In genomic region chr19:2628597-2628996, GRCh38 we compare ENCODE assay signal across 18 cellular contexts.
A peak's percentile ranks its signal among the peaks of the same experiment; 100 is the strongest.
DNase-seq lines count a peak whose midpoint lies in the region; ATAC-seq, FAIRE-seq and TF ChIP-seq lines count a peak whose summit lies in the region.
"Had no signal": no experiment of that assay in that cellular context is flagged by ENCODE, and none has a peak within 500 bp of the region (broad histone marks: within the 10 kb centered on the region; RNA-seq: fewer than 3 reads in every experiment).

No MANE protein-coding gene starts in this region.

- no peaks in the 10 kb centered on the region for H3K9me2 ChIP-seq in DOHH2 (replicated peaks; ENCODE audit: control insufficient read depth, low read length)

- TF ChIP-seq EP300 in suprapubic skin (IDR thresholded peaks at IDR 0.05): no peak

- H3K4me2 ChIP-seq in DOHH2 (ENCODE audit: low read length): peak overlapping the region; percentile 72

- POLR2A ChIA-PET in activated CD4-positive, alpha-beta memory T cell treated with anti-CD3 and anti-CD28 coated beads, Interleukin-2, amount 10 ng/mL, durations not matched to agents 7 days and 5 days (lab: Charles Lee): interaction anchor here (0.6 to 1.5 kb wide), 4 partner anchors 12 to 820 kb away, joined by 3 to 4 read pairs (median 3); no protein-coding TSS in a partner anchor

- CTCF ChIA-PET in activated CD4-positive, alpha-beta memory T cell treated with anti-CD3 and anti-CD28 coated beads, Interleukin-2, amount 10 ng/mL, durations not matched to agents 7 days and 5 days (lab: Charles Lee): interaction anchor here (0.6 to 2.4 kb wide), 7 partner anchors 9 to 472 kb away, joined by 3 to 13 read pairs (median 3); no protein-coding TSS in a partner anchor

- H3K4me3 ChIP-seq in DOHH2 (ENCODE audit: low read length): peak overlapping the region; percentile 64
- no peak overlapping the region for H3K4me3 ChIP-seq in kidney (ENCODE audit: low read length in 2 of 2)
- H3K4me3 ChIP-seq in suprapubic skin: no peak overlapping the region
- H3K4me3 ChIP-seq: gastroesophageal sphincter had no signal

- H3K27ac ChIP-seq in DOHH2 (ENCODE audit: low read depth, low read length) (peak overlapping the region; percentile 92), kidney (ENCODE audit: low read depth in 2 of 2, low read length in 2 of 2) (peak overlapping the region; percentile 94 to 98), suprapubic skin (peak overlapping the region; percentile 83)

- peaks cover 19% of the 10 kb centered on the region for H3K4me1 Mint-ChIP-seq in T-helper 17 cell
- peaks cover 21% of the 10 kb centered on the region for H3K4me1 Mint-ChIP-seq in activated CD4-positive, alpha-beta memory T cell treated with anti-CD3 and anti-CD28 coated beads, Interleukin-2, amount 10 ng/mL, durations not matched to agents 7 days and 5 days

- intact Hi-C loops in kidney (cut with DNase I): no loop called here

- TF ChIP-seq CTCF in DOHH2 (IDR thresholded peaks at IDR 0.05; ENCODE audit: low read depth, low read length, poor library complexity, severe bottlenecking) (no peak), kidney (IDR thresholded peaks at IDR 0.05; ENCODE audit: borderline replicate concordance, extremely low read depth, insufficient read depth) (no peak), suprapubic skin (IDR thresholded peaks at IDR 0.05) (no peak)

- H3K9me3 Mint-ChIP-seq in activated CD4-positive, alpha-beta memory T cell treated with anti-CD3 and anti-CD28 coated beads, Interleukin-2, amount 10 ng/mL, durations not matched to agents 7 days and 5 days: peaks cover 25% of the 10 kb centered on the region

- no peak overlapping the region for H3K4me3 Mint-ChIP-seq in T-helper 17 cell
- H3K4me3 Mint-ChIP-seq in activated CD4-positive, alpha-beta memory T cell treated with anti-CD3 and anti-CD28 coated beads, Interleukin-2, amount 10 ng/mL, durations not matched to agents 7 days and 5 days: no peak overlapping the region
- H3K4me3 Mint-ChIP-seq: nephron had no signal

- H3K9me3 ChIP-seq in DOHH2 (ENCODE audit: control insufficient read depth, insufficient read depth, low read length) (peaks cover 27% of the 10 kb centered on the region), T-helper 17 cell (ENCODE audit: control insufficient read depth, low read length, poor library complexity, severe bottlenecking) (no peaks in the 10 kb centered on the region), kidney (ENCODE audit: control insufficient read depth in 1 of 2, low read length in 2 of 2) (peaks cover 0 to 14% of the 10 kb centered on the region in 2 donors), suprapubic skin (peaks cover 7% of the 10 kb centered on the region)

- DNase-seq in T-helper 17 cell: no peak
- no peak for DNase-seq in kidney
- no peak for DNase-seq in suprapubic skin (ENCODE audit: low spot score in 2 of 2)
- DNase-seq in EL: no peak
- DNase-seq in OCI-M1 (lab: John Stamatoyannopoulos, UW): no peak
- no peak for DNase-seq in activated CD4-positive, alpha-beta memory T cell treated with anti-CD3 and anti-CD28 coated beads, Interleukin-2, amount 10 ng/mL, durations not matched to agents 7 days and 5 days
- DNase-seq: activated effector memory CD4-positive, alpha-beta T cell treated with Interleukin-2 at 50 U/mL for 16 hours; left ventricle myocardium superior; MV-4-11; NCI-H2029 treated with DMSO at 0.1 percent for 48 hours; NCI-H526 treated with DMSO at 0.1 percent for 48 hours; stimulated activated CD4-positive, alpha-beta T cell treated with anti-CD3 and anti-CD28 coated beads, Interleukin-15, amount 100 ng/mL, for 24 hours had no signal

- no peak for FAIRE-seq in kidney (lab: Jason Lieb, UNC)
- FAIRE-seq: colon, RCC 7860 had no signal

- H3K4me1 ChIP-seq in DOHH2 (ENCODE audit: control insufficient read depth, low read length): peaks cover 100% of the 10 kb centered on the region
- peaks cover 38 to 42% of the 10 kb centered on the region in 2 donors for H3K4me1 ChIP-seq in kidney (ENCODE audit: control insufficient read depth in 1 of 2, insufficient read depth in 1 of 2, low read depth in 1 of 2, low read length in 2 of 2)
- peaks cover 43% of the 10 kb centered on the region for H3K4me1 ChIP-seq in suprapubic skin

- H3K27me3 Mint-ChIP-seq in T-helper 17 cell: no peaks in the 10 kb centered on the region
- no peaks in the 10 kb centered on the region for H3K27me3 Mint-ChIP-seq in activated CD4-positive, alpha-beta memory T cell treated with anti-CD3 and anti-CD28 coated beads, Interleukin-2, amount 10 ng/mL, durations not matched to agents 7 days and 5 days

- ATAC-seq in T-helper 17 cell: no peak
- ATAC-seq in HG03139 (IDR thresholded peaks at IDR 0.05; ENCODE audit: unreplicated experiment): no peak
- ATAC-seq: gastroesophageal sphincter, left ventricle myocardium superior had no signal

- no peaks in the 10 kb centered on the region for H3K36me3 Mint-ChIP-seq in T-helper 17 cell (ENCODE audit: low read depth)
- no peaks in the 10 kb centered on the region for H3K36me3 Mint-ChIP-seq in activated CD4-positive, alpha-beta memory T cell treated with anti-CD3 and anti-CD28 coated beads, Interleukin-2, amount 10 ng/mL, durations not matched to agents 7 days and 5 days (ENCODE audit: low read depth)

- H3K36me3 ChIP-seq in DOHH2 (ENCODE audit: control insufficient read depth, low read length): peaks cover 62% of the 10 kb centered on the region
- H3K36me3 ChIP-seq in kidney (ENCODE audit: control insufficient read depth in 1 of 2, insufficient read depth in 2 of 2, low read length in 2 of 2): no peaks in the 10 kb centered on the region
- no peaks in the 10 kb centered on the region for H3K36me3 ChIP-seq in suprapubic skin
- H3K36me3 ChIP-seq: gastroesophageal sphincter had no signal

- H4K20me1 ChIP-seq in DOHH2 (ENCODE audit: control insufficient read depth, insufficient read depth, low read depth, low read length): no peaks in the 10 kb centered on the region

- 95% methylated on average over 8 of the region's 8 CpGs for WGBS in suprapubic skin

- peak overlapping the region; percentile 49 for H3K27ac Mint-ChIP-seq in T-helper 17 cell
- no peak overlapping the region for H3K27ac Mint-ChIP-seq in activated CD4-positive, alpha-beta memory T cell treated with anti-CD3 and anti-CD28 coated beads, Interleukin-2, amount 10 ng/mL, durations not matched to agents 7 days and 5 days
- H3K27ac Mint-ChIP-seq: nephron had no signal

- peaks cover 80% of the 10 kb centered on the region for H3K79me2 ChIP-seq in DOHH2 (ENCODE audit: control insufficient read depth, low read length)

- H3F3A ChIP-seq in DOHH2 (ENCODE audit: control insufficient read depth, insufficient read depth): peaks cover 60% of the 10 kb centered on the region

- H3K27me3 ChIP-seq in DOHH2 (ENCODE audit: control insufficient read depth, low read length) (no peaks in the 10 kb centered on the region), suprapubic skin (no peaks in the 10 kb centered on the region)
- H3K27me3 ChIP-seq: gastroesophageal sphincter had no signal

- peak overlapping the region in 1 of 2 donors; percentile 83 for H3K9ac ChIP-seq in kidney (ENCODE audit: low read length in 2 of 2)

- TF ChIP-seq POLR2A in suprapubic skin (IDR thresholded peaks at IDR 0.05): no peak
